In the genomic region with DNA sequence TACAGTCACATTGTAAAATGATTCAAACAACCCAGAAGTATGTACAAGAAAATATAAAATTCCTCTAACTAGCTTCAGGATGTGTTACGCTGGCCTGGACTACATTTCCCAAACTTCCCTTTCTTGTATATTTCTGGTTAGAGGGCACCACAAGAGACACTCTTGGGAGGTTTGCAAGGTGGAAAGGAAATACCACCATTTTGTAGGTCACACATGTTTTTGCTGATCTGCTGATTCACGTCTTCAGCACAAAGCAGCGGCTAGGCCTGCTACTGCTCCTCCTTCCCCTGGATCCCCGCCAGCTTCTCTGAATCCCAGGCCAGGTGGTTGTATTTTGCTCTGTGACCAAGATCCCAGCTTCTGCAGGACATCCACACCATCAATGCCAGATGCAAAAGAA, we compare ENCODE assay signal across 8 cellular contexts.
DNase-seq lines count a peak whose midpoint lies in the region; ATAC-seq and TF ChIP-seq lines count a peak whose summit lies in the region.

No MANE protein-coding gene starts in this region.

- H3K4me3 Mint-ChIP-seq in stimulated activated effector memory CD8-positive, alpha-beta T cell treated with anti-CD3 and anti-CD28 coated beads, Interleukin-12 subunit alpha, Interleukin-12 subunit beta, amount 100 ng/mL, for 72 hours, result no peak overlapping the region

- H2AK5ac ChIP-seq in mesendoderm (ENCODE audit: low read length), result no peak overlapping the region

- WGBS in adrenal gland, 4 donors, result 59 to 68% (median 66%) methylated on average over 4 of the region's 4 CpGs
- no CpG with 5 or more reads among the region's 4 CpGs for WGBS in mesendoderm (ENCODE audit: extremely low coverage, insufficient coverage, low lambda C conversion rate)

- H2BK5ac ChIP-seq in mesendoderm (ENCODE audit: low read length), result no peak overlapping the region

- H3K36me3 ChIP-seq in adrenal gland (replicated peaks in 1 of 2) (peaks cover 0 to 3% of the 10 kb centered on the region in 2 donors), mesendoderm (ENCODE audit: control insufficient read depth, insufficient read depth, low read length) (peaks cover 3% of the 10 kb centered on the region)

- TF ChIP-seq CTCF in adrenal gland (IDR thresholded peaks at IDR 0.05), result no peak

- DNase-seq in DMS153 (lab: John Stamatoyannopoulos, UW) (peak; percentile 72), NCI-H1105 treated with DMSO at 0.1 percent for 48 hours (lab: John Stamatoyannopoulos, UW) (peak; percentile 72), adrenal gland (peak; percentile 29 to 86 (median 52)), mesendoderm (peak; percentile 14)
- no peak for DNase-seq in stimulated activated effector memory CD8-positive, alpha-beta T cell treated with anti-CD3 and anti-CD28 coated beads, Interleukin-12 subunit alpha, Interleukin-12 subunit beta, amount 100 ng/mL, for 72 hours (ENCODE audit: low spot score in 2 of 2)
- no peak for DNase-seq in activated naive CD4-positive, alpha-beta T cell (lab: John Stamatoyannopoulos, UW)

- no peak overlapping the region for H4K8ac ChIP-seq in mesendoderm (ENCODE audit: low read depth, low read length)

- H3K27ac ChIP-seq in adrenal gland (no peak overlapping the region), mesendoderm (ENCODE audit: low read depth, low read length) (no peak overlapping the region)

- no peaks in the 10 kb centered on the region for H3K9me3 ChIP-seq in adrenal gland (replicated peaks in 1 of 3)

- H2BK15ac ChIP-seq in mesendoderm (replicated peaks; ENCODE audit: low read depth), result no peak overlapping the region

- peaks cover 2% of the 10 kb centered on the region for H3K79me2 ChIP-seq in mesendoderm (ENCODE audit: control insufficient read depth, insufficient read depth, low read length)

- H3K23ac ChIP-seq in mesendoderm (ENCODE audit: low read length), result no peak overlapping the region

- no peak overlapping the region for H3K27ac Mint-ChIP-seq in stimulated activated effector memory CD8-positive, alpha-beta T cell treated with anti-CD3 and anti-CD28 coated beads, Interleukin-12 subunit alpha, Interleukin-12 subunit beta, amount 100 ng/mL, for 72 hours

- H3K79me1 ChIP-seq in mesendoderm (ENCODE audit: low read length), result peaks cover 9% of the 10 kb centered on the region

- intact Hi-C loops in adrenal gland (cut with DNase I), result no loop called here

- H3K9me3 Mint-ChIP-seq in stimulated activated effector memory CD8-positive, alpha-beta T cell treated with anti-CD3 and anti-CD28 coated beads, Interleukin-12 subunit alpha, Interleukin-12 subunit beta, amount 100 ng/mL, for 72 hours, result no peaks in the 10 kb centered on the region

- no peak overlapping the region for H3K18ac ChIP-seq in mesendoderm (ENCODE audit: low read length)

- no peak overlapping the region for H3K9ac ChIP-seq in mesendoderm (ENCODE audit: low read length)

- H3K56ac ChIP-seq in mesendoderm (ENCODE audit: low read length), result no peak overlapping the region

- no peak overlapping the region for H3K4me2 ChIP-seq in mesendoderm (ENCODE audit: low read length)

- no peak overlapping the region for H4K5ac ChIP-seq in mesendoderm (ENCODE audit: low read length)

- H3K27me3 ChIP-seq in adrenal gland (no peaks in the 10 kb centered on the region), mesendoderm (ENCODE audit: insufficient read depth, low read length, poor library complexity) (no peaks in the 10 kb centered on the region)

- peaks cover 14% of the 10 kb centered on the region for H3K4me1 Mint-ChIP-seq in stimulated activated effector memory CD8-positive, alpha-beta T cell treated with anti-CD3 and anti-CD28 coated beads, Interleukin-12 subunit alpha, Interleukin-12 subunit beta, amount 100 ng/mL, for 72 hours

- H3K4me3 ChIP-seq in adrenal gland, result no peak overlapping the region
- no peak overlapping the region for H3K4me3 ChIP-seq in mesendoderm (ENCODE audit: low read length)

- ATAC-seq in HG03571 (IDR thresholded peaks at IDR 0.05; ENCODE audit: unreplicated experiment) (no peak), HG03439 (IDR thresholded peaks at IDR 0.05; ENCODE audit: unreplicated experiment) (no peak)
- ATAC-seq in stimulated activated effector memory CD8-positive, alpha-beta T cell treated with anti-CD3 and anti-CD28 coated beads, Interleukin-12 subunit alpha, Interleukin-12 subunit beta, amount 100 ng/mL, for 72 hours, result no peak

- H3K4me1 ChIP-seq in adrenal gland (replicated peaks in 1 of 2) (peaks cover 0 to 4% of the 10 kb centered on the region in 2 donors), mesendoderm (ENCODE audit: control insufficient read depth, low read depth, low read length) (peaks cover 13% of the 10 kb centered on the region)

- H3K36me3 Mint-ChIP-seq in stimulated activated effector memory CD8-positive, alpha-beta T cell treated with anti-CD3 and anti-CD28 coated beads, Interleukin-12 subunit alpha, Interleukin-12 subunit beta, amount 100 ng/mL, for 72 hours, result no peaks in the 10 kb centered on the region

- no peak overlapping the region for H2BK120ac ChIP-seq in mesendoderm (ENCODE audit: low read depth, low read length)

- TF ChIP-seq POLR2A in adrenal gland (IDR thresholded peaks at IDR 0.05), result no peak

- no peak overlapping the region for H3K4ac ChIP-seq in mesendoderm (ENCODE audit: low read depth, low read length)

Comparison
In these comparisons a context has a peak if more than half of its experiments do, and no peak if none do; other contexts are left out.
1. DNase-seq: peak in DMS153 (single experiment), NCI-H1105 treated with DMSO at 0.1 percent for 48 hours (single experiment), adrenal gland (7 of 7) and mesendoderm (single experiment); none in stimulated activated effector memory CD8-positive, alpha-beta T cell treated with anti-CD3 and anti-CD28 coated beads, Interleukin-12 subunit alpha, Interleukin-12 subunit beta, amount 100 ng/mL, for 72 hours (0 of 2) and activated naive CD4-positive, alpha-beta T cell (0 of 4).